ENCODE assay signal across 25 cellular contexts in the genomic region with DNA sequence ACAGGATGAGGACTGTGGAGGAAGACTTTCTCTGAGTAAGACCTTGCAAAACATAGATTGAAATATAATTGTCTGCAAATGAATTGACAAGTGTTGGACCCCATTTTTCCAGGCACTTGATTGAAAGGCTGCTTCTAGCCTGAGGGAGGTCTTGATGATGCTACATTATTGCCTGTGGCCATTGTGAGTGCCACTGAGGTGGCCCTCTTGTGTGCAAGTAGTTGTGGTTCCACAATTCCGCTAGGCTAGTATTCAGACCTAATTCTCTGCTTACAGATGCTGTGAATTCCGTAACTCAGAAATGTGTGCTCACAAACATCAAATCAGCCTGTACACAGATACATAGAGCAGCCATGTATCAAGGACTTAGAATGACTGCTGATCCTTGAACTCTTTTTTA. TPM values are rescaled to one million over a fixed set of nuclear protein-coding genes. Genes with fewer than 3 reads are reported as not detected.
DNase-seq lines count a peak whose midpoint lies in the region; ATAC-seq, FAIRE-seq and TF ChIP-seq lines count a peak whose summit lies in the region.
"Had no signal": no experiment of that assay in that cellular context is flagged by ENCODE, and none has a peak within 500 bp of the region (broad histone marks: within the 10 kb centered on the region; RNA-seq: fewer than 3 reads in every experiment).

No MANE protein-coding gene starts in this region.

- H3K36me3 ChIP-seq in HepG2 (replicated peaks in 1 of 2; ENCODE audit: control insufficient read depth in 1 of 2, insufficient read depth in 2 of 2, low read length in 2 of 2) (peaks cover 8 to 49% of the 10 kb centered on the region in 2 experiments), spleen (peaks cover 0 to 4% (median 0%) of the 10 kb centered on the region in 6 donors)
- H3K36me3 ChIP-seq: Peyer's patch, upper lobe of right lung had no signal

- H3K4me3 Mint-ChIP-seq in effector memory CD8-positive, alpha-beta T cell = no peak overlapping the region
- H3K4me3 Mint-ChIP-seq: activated CD4-positive, alpha-beta T cell treated with anti-CD3 and anti-CD28 coated beads for 36 hours; memory B cell; neural crest cell; stimulated activated naive B cell treated with anti-CD40 and anti-IgM and Interleukin-4, amounts not matched to agents 10 μg/mL and 1 μg/mL and 100 μg/mL, for 72 hours had no signal

- no peaks in the 10 kb centered on the region for H3K27me3 Mint-ChIP-seq in effector memory CD8-positive, alpha-beta T cell
- H3K27me3 Mint-ChIP-seq: activated CD4-positive, alpha-beta T cell treated with anti-CD3 and anti-CD28 coated beads for 36 hours; memory B cell had no signal

- CTCF ChIA-PET in HepG2 (lab: Yijun Ruan, JAX; ENCODE audit: low intra/inter-chr PET ratio, low total read pairs) = no interaction called here

- TF ChIP-seq EP300 in HepG2 (IDR thresholded peaks at IDR 0.05; ENCODE audit: low read depth in 2 of 2, low read length in 2 of 2) (no peak), HepG2 (CRISPR knock-in tag; IDR thresholded peaks at IDR 0.05; ENCODE audit: borderline replicate concordance) (no peak)

- POLR2A ChIA-PET in HepG2 (lab: Yijun Ruan, JAX) = no interaction called here

- H3K4me1 ChIP-seq in HepG2 (ENCODE audit: insufficient read depth, low read length) (peaks cover 100% of the 10 kb centered on the region), spleen (peaks cover 0 to 81% (median 34%) of the 10 kb centered on the region in 6 donors)

- H3K79me2 ChIP-seq in HepG2 (ENCODE audit: insufficient read depth, low read length) = peaks cover 100% of the 10 kb centered on the region

- H3K4me2 ChIP-seq in HepG2 (ENCODE audit: low read depth, low read length) = peak overlapping the region; percentile 10; the same call in 1 of the 2 replicates

- H3K9me3 ChIP-seq in HepG2 (ENCODE audit: low read length) (no peaks in the 10 kb centered on the region), spleen (no peaks in the 10 kb centered on the region)
- H3K9me3 ChIP-seq: Peyer's patch, upper lobe of right lung had no signal

- DNase-seq in KBM-7 (peak; percentile 19), OCI-M1 (lab: John Stamatoyannopoulos, UW) (peak; percentile 38), HepG2 (ENCODE audit: low spot score) (no peak), spleen (no peak)
- DNase-seq in effector memory CD8-positive, alpha-beta T cell = no peak
- DNase-seq: activated CD4-positive, alpha-beta T cell treated with anti-CD3 and anti-CD28 coated beads for 36 hours; activated gamma-delta T cell; amygdala; cerebellar nuclear complex; DND-41; H7; NCI-H1105; NCI-H526 treated with DMSO at 0.1 percent for 48 hours; Peyer's patch; stimulated activated CD4-positive, alpha-beta T cell treated with anti-CD3 and anti-CD28 coated beads, Interleukin-15, amount 100 ng/mL, for 24 hours; stimulated activated naive B cell treated with anti-CD40 and anti-IgM and Interleukin-4, amounts not matched to agents 10 μg/mL and 1 μg/mL and 100 μg/mL, for 72 hours; upper lobe of right lung had no signal

- in situ Hi-C loops in KBM-7 (cut with MboI; ENCODE audit: low pct_unique_long_range_greater_than_20kb, low sequenced_read_pairs) (no loop called here), HepG2 (cut with HindIII; ENCODE audit: extremely low pct_ligation_motif_present, low pct_unique_long_range_greater_than_20kb) (no loop called here)

- H3K4me3 ChIP-seq in HepG2 (replicated peaks in 1 of 3; ENCODE audit: insufficient read depth in 1 of 3, low read depth in 2 of 3, low read length in 3 of 3) (no peak overlapping the region), spleen (peak overlapping the region in 1 of 8 donors; percentile 24)
- H3K4me3 ChIP-seq: hepatocyte, Peyer's patch, upper lobe of right lung had no signal

- no peak overlapping the region for H2AFZ ChIP-seq in HepG2 (ENCODE audit: low read length)
- H2AFZ ChIP-seq: hepatocyte had no signal

- TF ChIP-seq CTCF in HepG2 (CRISPR knock-in tag; IDR thresholded peaks at IDR 0.05) (no peak), spleen (IDR thresholded peaks at IDR 0.05 in 8 of 11, conservative IDR thresholded peaks at IDR 0.05 in 3 of 11) (no peak)

- no peak overlapping the region for H3K9ac ChIP-seq in HepG2 (ENCODE audit: insufficient read depth, low read depth, low read length)

- H3K27ac Mint-ChIP-seq in effector memory CD8-positive, alpha-beta T cell = no peak overlapping the region
- H3K27ac Mint-ChIP-seq: activated CD4-positive, alpha-beta T cell treated with anti-CD3 and anti-CD28 coated beads for 36 hours; memory B cell; stimulated activated naive B cell treated with anti-CD40 and anti-IgM and Interleukin-4, amounts not matched to agents 10 μg/mL and 1 μg/mL and 100 μg/mL, for 72 hours had no signal

- H3K9me3 Mint-ChIP-seq in effector memory CD8-positive, alpha-beta T cell = no peaks in the 10 kb centered on the region
- H3K9me3 Mint-ChIP-seq: memory B cell; neural crest cell; stimulated activated naive B cell treated with anti-CD40 and anti-IgM and Interleukin-4, amounts not matched to agents 10 μg/mL and 1 μg/mL and 100 μg/mL, for 72 hours had no signal

- FAIRE-seq in HepG2 (lab: Jason Lieb, UNC) = no peak
- FAIRE-seq: endometrium, GM18507 had no signal

- H3K27ac ChIP-seq in HepG2 (ENCODE audit: extremely low read length, insufficient read depth, low read length) (peak overlapping the region; percentile 38), spleen (peak overlapping the region in 7 of 8 donors; percentile 15 to 78 (median 65))
- H3K27ac ChIP-seq: hepatocyte, upper lobe of right lung had no signal

- H3K27me3 ChIP-seq in HepG2 (ENCODE audit: control insufficient read depth in 1 of 2, insufficient read depth in 2 of 2, low read length in 2 of 2) (no peaks in the 10 kb centered on the region), spleen (replicated peaks in 1 of 7) (no peaks in the 10 kb centered on the region)
- H3K27me3 ChIP-seq: hepatocyte, Peyer's patch, upper lobe of right lung had no signal

- H4K20me1 ChIP-seq in HepG2 (ENCODE audit: insufficient read depth, low read length) = peaks cover 100% of the 10 kb centered on the region

- BruUV-seq in HepG2 (replicated peaks; lab: Mats Ljungman, UMichigan) = no TSS peak

- intact Hi-C loops in HepG2 (cut with micrococcal nuclease; ENCODE audit: unreplicated experiment) = no loop called here
- intact Hi-C loops in spleen (cut with DNase I; ENCODE audit: low total_unique reads) = no loop called here

- ATAC-seq in HepG2 (peak; percentile 10; the same call in 1 of the 3 replicates), HG02642 (IDR thresholded peaks at IDR 0.05; ENCODE audit: poor library complexity, unreplicated experiment) (no peak)
- no peak for ATAC-seq in effector memory CD8-positive, alpha-beta T cell (replicated peaks)
- ATAC-seq in activated CD4-positive, CD25-positive, alpha-beta regulatory T cell treated with anti-CD3 and anti-CD28 coated beads, Interleukin-2, amount 50 U/mL, for 24 hours = no peak
- ATAC-seq: activated CD4-positive, alpha-beta T cell treated with anti-CD3 and anti-CD28 coated beads for 36 hours; SK-N-SH treated with all-trans-retinoic acid at 6 μM for 48 hours; stimulated activated naive B cell treated with anti-CD40 and anti-IgM and Interleukin-4, amounts not matched to agents 10 μg/mL and 1 μg/mL and 100 μg/mL, for 72 hours had no signal

- no peak for TF ChIP-seq POLR2A in HepG2 (IDR thresholded peaks at IDR 0.05; ENCODE audit: insufficient read depth in 1 of 2, low read depth in 2 of 2, low read length in 2 of 2)
- TF ChIP-seq POLR2A in spleen (IDR thresholded peaks at IDR 0.05) = no peak

- WGBS in HepG2 (ENCODE audit: low lambda C conversion rate) = 86% methylated on average over 2 of the region's 2 CpGs
- WGBS in spleen, 5 donors = 47 to 100% (median 81%) methylated on average over 2 of the region's 2 CpGs

- peaks cover 3% of the 10 kb centered on the region for H3K36me3 Mint-ChIP-seq in effector memory CD8-positive, alpha-beta T cell (ENCODE audit: insufficient read depth)
- H3K36me3 Mint-ChIP-seq: memory B cell had no signal

- no peak for TF ChIP-seq RAD21 in HepG2 (CRISPR knock-in tag; IDR thresholded peaks at IDR 0.05)

- peaks cover 2 to 22% of the 10 kb centered on the region in 2 donors for H3K4me1 Mint-ChIP-seq in effector memory CD8-positive, alpha-beta T cell (ENCODE audit: low read depth in 2 of 2)
- H3K4me1 Mint-ChIP-seq: activated CD4-positive, alpha-beta T cell treated with anti-CD3 and anti-CD28 coated beads for 36 hours; memory B cell; stimulated activated naive B cell treated with anti-CD40 and anti-IgM and Interleukin-4, amounts not matched to agents 10 μg/mL and 1 μg/mL and 100 μg/mL, for 72 hours had no signal

TF ChIP-seq in HepG2, 621 proteins besides CTCF, POLR2A, EP300 and RAD21 (continues in another document):
- TF ChIP-seq SAP130 (CRISPR knock-in tag; IDR thresholded peaks at IDR 0.05; ENCODE audit: low read depth) (peak; percentile 6; the same call in 1 of the 2 replicates), TAF1 (CRISPR knock-in tag; IDR thresholded peaks at IDR 0.05) (0 out of 2 replicates have a peak, but pooled peaks have one; percentile 1), RBM22 (optimal IDR thresholded peaks at IDR 0.05; ENCODE audit: low read length) (peak; percentile 88)

RNA-seq across cellular contexts. Expression of gene FNDC3B, which starts 34.6 kb away (rescaled TPM):
- 103 and 110 TPM in 2 replicates for total RNA-seq in HepG2 (2016; rRNA removed; fragmentation: Illumina TruSeq; extraction: Trizol)
- total RNA-seq in HepG2 (2016; cell fraction: cytosol; rRNA removed; fragmentation: Illumina TruSeq; extraction: Trizol; ENCODE audit: low read depth) = 133 and 147 TPM in 2 replicates
- total RNA-seq in HepG2 (2016; cell fraction: insoluble cytoplasmic fraction; rRNA removed; fragmentation: Illumina TruSeq; extraction: Trizol) = 93.9 TPM in 2 replicates
- 73.4 and 76.7 TPM in 2 replicates for total RNA-seq in HepG2 (2016; cell fraction: membrane; rRNA removed; fragmentation: Illumina TruSeq; extraction: Trizol)
- 222 and 239 TPM in 2 replicates for total RNA-seq in HepG2 (2016; cell fraction: nucleus; rRNA removed; fragmentation: Illumina TruSeq; extraction: Trizol)
- polyA plus RNA-seq in HepG2 (2011; rRNA removed) = 74.8 and 82.8 TPM in 2 replicates
- polyA plus RNA-seq in HepG2 (2011; cell fraction: cytosol; rRNA removed) = 26.6 and 44.0 TPM in 2 replicates
- 159 and 177 TPM in 2 replicates for polyA plus RNA-seq in HepG2 (2011; cell fraction: nucleus; rRNA removed)
- polyA plus RNA-seq in HepG2 (2012) = 100 and 116 TPM in 2 replicates
- 18.9 and 23.3 TPM in 2 replicates for polyA plus RNA-seq in HepG2 (2016; cell fraction: cytosol; fragmentation: Illumina TruSeq; extraction: Trizol; ENCODE audit: low read depth)
- polyA plus RNA-seq in HepG2 (2016; cell fraction: insoluble cytoplasmic fraction; fragmentation: Illumina TruSeq; extraction: Trizol; ENCODE audit: low read depth) = 71.0 and 74.2 TPM in 2 replicates
- 23.8 and 25.2 TPM in 2 replicates for polyA plus RNA-seq in HepG2 (2016; cell fraction: membrane; fragmentation: Illumina TruSeq; extraction: Trizol; ENCODE audit: low read depth)
- 67.2 and 72.5 TPM in 2 replicates for polyA plus RNA-seq in HepG2 (2016; cell fraction: nucleus; fragmentation: Illumina TruSeq; extraction: Trizol; ENCODE audit: insufficient read depth, low read depth)
- 83.1 and 705 TPM in 2 replicates for polyA minus RNA-seq in HepG2 (2011; rRNA and poly(A)+ RNA removed; ENCODE audit: low replicate concordance)
- polyA minus RNA-seq in HepG2 (2011; cell fraction: cytosol; rRNA and poly(A)+ RNA removed) = 129 and 146 TPM in 2 replicates
- 1,231 and 1,245 TPM in 2 replicates for polyA minus RNA-seq in HepG2 (2011; cell fraction: nucleus; rRNA and poly(A)+ RNA removed)
- total RNA-seq in spleen = 100 to 1,000 TPM in 6 of 7 donors, 10 to 100 TPM in 1; 88.8 to 149 (median 110) TPM
- polyA plus RNA-seq in spleen = 1 to 10 TPM; 3.1 to 9.1 (median 4.5) TPM

Comparison
In these comparisons a context has a peak if more than half of its experiments do, and no peak if none do; other contexts are left out.
1. DNase-seq: peak in KBM-7 (single experiment) and OCI-M1 (single experiment); none in HepG2 (single experiment), spleen (single experiment) and effector memory CD8-positive, alpha-beta T cell (0 of 3).